1 cellular context compared by ENCODE assay signal in the genomic region with DNA sequence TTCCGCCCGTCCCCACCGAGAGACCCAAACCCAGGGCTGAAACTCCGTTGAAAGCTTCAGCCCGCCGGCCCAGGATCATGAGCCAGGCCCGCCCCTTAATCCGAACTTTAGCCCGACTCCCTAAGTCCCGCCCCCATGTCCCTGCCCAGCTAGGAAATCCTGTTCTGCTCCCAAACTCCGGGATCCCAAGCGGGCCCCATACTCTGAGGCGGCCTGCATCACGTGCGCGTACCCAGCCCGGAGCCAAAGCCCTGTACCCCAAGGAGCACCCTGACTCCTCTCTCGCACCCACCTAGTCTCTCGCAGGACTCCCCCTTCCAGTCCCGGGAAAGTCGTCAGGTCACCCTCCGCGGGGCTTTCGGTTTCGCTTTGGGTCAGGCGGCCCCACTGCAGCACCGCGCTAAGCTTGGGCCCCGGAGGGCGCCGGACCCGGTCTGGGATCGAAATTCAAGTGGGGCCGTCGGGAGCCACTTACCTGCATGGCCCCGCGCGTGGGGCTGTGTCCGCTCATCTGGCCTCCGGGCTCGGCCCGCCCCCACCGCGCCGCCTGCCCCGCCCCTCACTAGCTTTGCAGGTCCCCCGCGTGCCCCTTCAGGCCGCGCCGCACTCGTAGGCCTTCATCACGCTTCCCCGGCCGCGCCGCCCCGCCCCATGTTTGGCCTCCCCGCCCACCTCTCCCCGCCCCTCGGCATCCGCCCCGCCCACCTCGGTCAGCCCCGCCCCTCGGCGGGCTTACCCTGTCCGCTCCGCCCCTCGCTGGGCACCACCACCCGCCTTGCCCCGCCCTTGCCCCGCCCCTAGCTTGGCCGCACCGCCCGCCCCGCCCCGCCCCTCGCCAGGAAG.
TF ChIP-seq lines count a peak whose summit lies in the region.

A gene (minus strand): TSS at position 629 of the 843 bp plus-strand sequence. CDS start 118 bp downstream, at position 511.

TF ChIP-seq in GM12878, 131 proteins besides CTCF, POLR2A, EP300 and RAD21 (continued from another document and continues in another):
- TF ChIP-seq, protein P1, sequence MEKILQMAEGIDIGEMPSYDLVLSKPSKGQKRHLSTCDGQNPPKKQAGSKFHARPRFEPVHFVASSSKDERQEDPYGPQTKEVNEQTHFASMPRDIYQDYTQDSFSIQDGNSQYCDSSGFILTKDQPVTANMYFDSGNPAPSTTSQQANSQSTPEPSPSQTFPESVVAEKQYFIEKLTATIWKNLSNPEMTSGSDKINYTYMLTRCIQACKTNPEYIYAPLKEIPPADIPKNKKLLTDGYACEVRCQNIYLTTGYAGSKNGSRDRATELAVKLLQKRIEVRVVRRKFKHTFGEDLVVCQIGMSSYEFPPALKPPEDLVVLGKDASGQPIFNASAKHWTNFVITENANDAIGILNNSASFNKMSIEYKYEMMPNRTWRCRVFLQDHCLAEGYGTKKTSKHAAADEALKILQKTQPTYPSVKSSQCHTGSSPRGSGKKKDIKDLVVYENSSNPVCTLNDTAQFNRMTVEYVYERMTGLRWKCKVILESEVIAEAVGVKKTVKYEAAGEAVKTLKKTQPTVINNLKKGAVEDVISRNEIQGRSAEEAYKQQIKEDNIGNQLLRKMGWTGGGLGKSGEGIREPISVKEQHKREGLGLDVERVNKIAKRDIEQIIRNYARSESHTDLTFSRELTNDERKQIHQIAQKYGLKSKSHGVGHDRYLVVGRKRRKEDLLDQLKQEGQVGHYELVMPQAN (conservative IDR thresholded peaks at IDR 0.05), result peak; percentile 69; the same call in 1 of the 2 replicates
- TF ChIP-seq MYB (IDR thresholded peaks at IDR 0.05; ENCODE audit: borderline replicate concordance, low read depth, low read length) (no peak), ASH2L (IDR thresholded peaks at IDR 0.05; ENCODE audit: borderline replicate concordance, low read depth) (peak; percentile 53; the same call in 1 of the 2 replicates), TAF1 (IDR thresholded peaks at IDR 0.05; ENCODE audit: borderline replicate concordance, low read depth, low read length) (no peak), BHLHE40 (IDR thresholded peaks at IDR 0.05; ENCODE audit: borderline replicate concordance in 1 of 2, low read depth in 2 of 2, low read length in 1 of 2) (peak; percentile 74 to 92), PAX8 (IDR thresholded peaks at IDR 0.05) (no peak), BMI1 (IDR thresholded peaks at IDR 0.05; ENCODE audit: borderline replicate concordance) (no peak), POLR2AphosphoS2 (IDR thresholded peaks at IDR 0.05; ENCODE audit: low read depth, low read length) (no peak), RUNX3 (IDR thresholded peaks at IDR 0.05; ENCODE audit: low read length) (no peak), FOXM1 (IDR thresholded peaks at IDR 0.05; ENCODE audit: low read depth, low read length) (no peak), STAT1 (conservative IDR thresholded peaks at IDR 0.05) (no peak), HDAC2 (IDR thresholded peaks at IDR 0.05) (no peak), STAT3 (IDR thresholded peaks at IDR 0.05; ENCODE audit: low read depth, low read length) (no peak), BRCA1 (IDR thresholded peaks at IDR 0.05; ENCODE audit: low read depth, low read length) (no peak), CHD2 (IDR thresholded peaks at IDR 0.05; ENCODE audit: borderline replicate concordance, low read depth, low read length) (no peak), SUZ12 (IDR thresholded peaks at IDR 0.05; ENCODE audit: unreplicated experiment) (no peak), BACH1 (IDR thresholded peaks at IDR 0.05; ENCODE audit: borderline replicate concordance) (peak; percentile 49; the same call in 1 of the 2 replicates), FOXK2 (IDR thresholded peaks at IDR 0.05) (no peak), CBFB (IDR thresholded peaks at IDR 0.05; ENCODE audit: low read depth) (no peak), CREB1 (IDR thresholded peaks at IDR 0.05; ENCODE audit: low read depth) (no peak), ZNF274 (IDR thresholded peaks at IDR 0.05; ENCODE audit: insufficient read depth, insufficient read length) (no peak), GATAD2B (conservative IDR thresholded peaks at IDR 0.05; ENCODE audit: low read depth) (0 out of 2 replicates have a peak, but pooled peaks have one; percentile 45), MTA3 (IDR thresholded peaks at IDR 0.05; ENCODE audit: borderline replicate concordance, low read length) (no peak), JUND (IDR thresholded peaks at IDR 0.05; ENCODE audit: low read depth, low read length) (no peak), MYC (IDR thresholded peaks at IDR 0.05; ENCODE audit: insufficient read depth, insufficient read length, insufficient replicate concordance, low read length, severe bottlenecking) (no peak), TCF7 (IDR thresholded peaks at IDR 0.05; ENCODE audit: borderline replicate concordance) (no peak), SMAD5 (IDR thresholded peaks at IDR 0.05; ENCODE audit: low read depth) (no peak), MEF2A (IDR thresholded peaks at IDR 0.05; ENCODE audit: insufficient read depth, low read depth, low read length) (no peak), NFXL1 (IDR thresholded peaks at IDR 0.05; ENCODE audit: borderline replicate concordance) (no peak), SRF (IDR thresholded peaks at IDR 0.05; ENCODE audit: low read depth in 2 of 2, low read length in 2 of 2) (no peak), NBN (IDR thresholded peaks at IDR 0.05) (peak; percentile 48; the same call in 1 of the 2 replicates), TBL1XR1 (IDR thresholded peaks at IDR 0.05; ENCODE audit: low read depth, low read length) (0 out of 2 replicates have a peak, but pooled peaks have one; percentile 12), ZNF24 (IDR thresholded peaks at IDR 0.05) (no peak), EGR1 (IDR thresholded peaks at IDR 0.05; ENCODE audit: borderline replicate concordance in 1 of 2, low read depth in 2 of 2, low read length in 2 of 2) (peak in 1 of 2 experiments; percentile 57; a peak in 1 of 3 replicates), KAT2A (conservative IDR thresholded peaks at IDR 0.05; ENCODE audit: control insufficient read depth, low read depth, low read length) (no peak), RB1 (IDR thresholded peaks at IDR 0.05; ENCODE audit: borderline replicate concordance) (no peak), IRF4 (IDR thresholded peaks at IDR 0.05; ENCODE audit: low read depth, low read length) (0 out of 2 replicates have a peak, but pooled peaks have one; percentile 13), ZNF217 (IDR thresholded peaks at IDR 0.05) (no peak), ZNF384 (IDR thresholded peaks at IDR 0.05; ENCODE audit: borderline replicate concordance, low read depth, low read length) (no peak), IKZF1 (conservative IDR thresholded peaks at IDR 0.05) (peak; percentile 92), HCFC1 (IDR thresholded peaks at IDR 0.05; ENCODE audit: low read length) (0 out of 2 replicates have a peak, but pooled peaks have one; percentile 21), SIX5 (IDR thresholded peaks at IDR 0.05; ENCODE audit: low read depth, low read length, severe bottlenecking) (no peak), ZNF622 (IDR thresholded peaks at IDR 0.05) (no peak), ZSCAN29 (IDR thresholded peaks at IDR 0.05) (no peak), POLR2AphosphoS5 (IDR thresholded peaks at IDR 0.05; ENCODE audit: low read length) (no peak; the same call in none of the 2 replicates), SMAD1 (IDR thresholded peaks at IDR 0.05; ENCODE audit: low read depth, partially characterized antibody) (no peak)
- TF ChIP-seq, protein P2, sequence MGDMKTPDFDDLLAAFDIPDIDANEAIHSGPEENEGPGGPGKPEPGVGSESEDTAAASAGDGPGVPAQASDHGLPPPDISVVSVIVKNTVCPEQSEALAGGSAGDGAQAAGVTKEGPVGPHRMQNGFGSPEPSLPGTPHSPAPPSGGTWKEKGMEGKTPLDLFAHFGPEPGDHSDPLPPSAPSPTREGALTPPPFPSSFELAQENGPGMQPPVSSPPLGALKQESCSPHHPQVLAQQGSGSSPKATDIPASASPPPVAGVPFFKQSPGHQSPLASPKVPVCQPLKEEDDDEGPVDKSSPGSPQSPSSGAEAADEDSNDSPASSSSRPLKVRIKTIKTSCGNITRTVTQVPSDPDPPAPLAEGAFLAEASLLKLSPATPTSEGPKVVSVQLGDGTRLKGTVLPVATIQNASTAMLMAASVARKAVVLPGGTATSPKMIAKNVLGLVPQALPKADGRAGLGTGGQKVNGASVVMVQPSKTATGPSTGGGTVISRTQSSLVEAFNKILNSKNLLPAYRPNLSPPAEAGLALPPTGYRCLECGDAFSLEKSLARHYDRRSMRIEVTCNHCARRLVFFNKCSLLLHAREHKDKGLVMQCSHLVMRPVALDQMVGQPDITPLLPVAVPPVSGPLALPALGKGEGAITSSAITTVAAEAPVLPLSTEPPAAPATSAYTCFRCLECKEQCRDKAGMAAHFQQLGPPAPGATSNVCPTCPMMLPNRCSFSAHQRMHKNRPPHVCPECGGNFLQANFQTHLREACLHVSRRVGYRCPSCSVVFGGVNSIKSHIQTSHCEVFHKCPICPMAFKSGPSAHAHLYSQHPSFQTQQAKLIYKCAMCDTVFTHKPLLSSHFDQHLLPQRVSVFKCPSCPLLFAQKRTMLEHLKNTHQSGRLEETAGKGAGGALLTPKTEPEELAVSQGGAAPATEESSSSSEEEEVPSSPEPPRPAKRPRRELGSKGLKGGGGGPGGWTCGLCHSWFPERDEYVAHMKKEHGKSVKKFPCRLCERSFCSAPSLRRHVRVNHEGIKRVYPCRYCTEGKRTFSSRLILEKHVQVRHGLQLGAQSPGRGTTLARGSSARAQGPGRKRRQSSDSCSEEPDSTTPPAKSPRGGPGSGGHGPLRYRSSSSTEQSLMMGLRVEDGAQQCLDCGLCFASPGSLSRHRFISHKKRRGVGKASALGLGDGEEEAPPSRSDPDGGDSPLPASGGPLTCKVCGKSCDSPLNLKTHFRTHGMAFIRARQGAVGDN (IDR thresholded peaks at IDR 0.05), result no peak
- TF ChIP-seq, protein P3, sequence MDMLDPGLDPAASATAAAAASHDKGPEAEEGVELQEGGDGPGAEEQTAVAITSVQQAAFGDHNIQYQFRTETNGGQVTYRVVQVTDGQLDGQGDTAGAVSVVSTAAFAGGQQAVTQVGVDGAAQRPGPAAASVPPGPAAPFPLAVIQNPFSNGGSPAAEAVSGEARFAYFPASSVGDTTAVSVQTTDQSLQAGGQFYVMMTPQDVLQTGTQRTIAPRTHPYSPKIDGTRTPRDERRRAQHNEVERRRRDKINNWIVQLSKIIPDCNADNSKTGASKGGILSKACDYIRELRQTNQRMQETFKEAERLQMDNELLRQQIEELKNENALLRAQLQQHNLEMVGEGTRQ (IDR thresholded peaks at IDR 0.05; ENCODE audit: borderline replicate concordance, low read depth, low read length), result no peak; the same call in 1 of the 2 replicates
- TF ChIP-seq, protein P4, sequence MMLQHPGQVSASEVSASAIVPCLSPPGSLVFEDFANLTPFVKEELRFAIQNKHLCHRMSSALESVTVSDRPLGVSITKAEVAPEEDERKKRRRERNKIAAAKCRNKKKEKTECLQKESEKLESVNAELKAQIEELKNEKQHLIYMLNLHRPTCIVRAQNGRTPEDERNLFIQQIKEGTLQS (IDR thresholded peaks at IDR 0.05; ENCODE audit: borderline replicate concordance, extremely low read depth, low read depth, low read length), result no peak
- TF ChIP-seq, protein P5, sequence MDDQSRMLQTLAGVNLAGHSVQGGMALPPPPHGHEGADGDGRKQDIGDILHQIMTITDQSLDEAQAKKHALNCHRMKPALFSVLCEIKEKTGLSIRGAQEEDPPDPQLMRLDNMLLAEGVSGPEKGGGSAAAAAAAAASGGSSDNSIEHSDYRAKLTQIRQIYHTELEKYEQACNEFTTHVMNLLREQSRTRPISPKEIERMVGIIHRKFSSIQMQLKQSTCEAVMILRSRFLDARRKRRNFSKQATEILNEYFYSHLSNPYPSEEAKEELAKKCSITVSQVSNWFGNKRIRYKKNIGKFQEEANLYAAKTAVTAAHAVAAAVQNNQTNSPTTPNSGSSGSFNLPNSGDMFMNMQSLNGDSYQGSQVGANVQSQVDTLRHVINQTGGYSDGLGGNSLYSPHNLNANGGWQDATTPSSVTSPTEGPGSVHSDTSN (IDR thresholded peaks at IDR 0.05; ENCODE audit: insufficient replicate concordance, low read depth, low read length), result no peak
- TF ChIP-seq, protein P6, sequence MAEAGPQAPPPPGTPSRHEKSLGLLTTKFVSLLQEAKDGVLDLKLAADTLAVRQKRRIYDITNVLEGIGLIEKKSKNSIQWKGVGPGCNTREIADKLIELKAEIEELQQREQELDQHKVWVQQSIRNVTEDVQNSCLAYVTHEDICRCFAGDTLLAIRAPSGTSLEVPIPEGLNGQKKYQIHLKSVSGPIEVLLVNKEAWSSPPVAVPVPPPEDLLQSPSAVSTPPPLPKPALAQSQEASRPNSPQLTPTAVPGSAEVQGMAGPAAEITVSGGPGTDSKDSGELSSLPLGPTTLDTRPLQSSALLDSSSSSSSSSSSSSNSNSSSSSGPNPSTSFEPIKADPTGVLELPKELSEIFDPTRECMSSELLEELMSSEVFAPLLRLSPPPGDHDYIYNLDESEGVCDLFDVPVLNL (IDR thresholded peaks at IDR 0.05; ENCODE audit: low read depth, low read length), result no peak
- TF ChIP-seq, protein P7, sequence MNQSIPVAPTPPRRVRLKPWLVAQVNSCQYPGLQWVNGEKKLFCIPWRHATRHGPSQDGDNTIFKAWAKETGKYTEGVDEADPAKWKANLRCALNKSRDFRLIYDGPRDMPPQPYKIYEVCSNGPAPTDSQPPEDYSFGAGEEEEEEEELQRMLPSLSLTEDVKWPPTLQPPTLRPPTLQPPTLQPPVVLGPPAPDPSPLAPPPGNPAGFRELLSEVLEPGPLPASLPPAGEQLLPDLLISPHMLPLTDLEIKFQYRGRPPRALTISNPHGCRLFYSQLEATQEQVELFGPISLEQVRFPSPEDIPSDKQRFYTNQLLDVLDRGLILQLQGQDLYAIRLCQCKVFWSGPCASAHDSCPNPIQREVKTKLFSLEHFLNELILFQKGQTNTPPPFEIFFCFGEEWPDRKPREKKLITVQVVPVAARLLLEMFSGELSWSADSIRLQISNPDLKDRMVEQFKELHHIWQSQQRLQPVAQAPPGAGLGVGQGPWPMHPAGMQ (IDR thresholded peaks at IDR 0.05; ENCODE audit: borderline replicate concordance), result no peak
- TF ChIP-seq, protein P8, sequence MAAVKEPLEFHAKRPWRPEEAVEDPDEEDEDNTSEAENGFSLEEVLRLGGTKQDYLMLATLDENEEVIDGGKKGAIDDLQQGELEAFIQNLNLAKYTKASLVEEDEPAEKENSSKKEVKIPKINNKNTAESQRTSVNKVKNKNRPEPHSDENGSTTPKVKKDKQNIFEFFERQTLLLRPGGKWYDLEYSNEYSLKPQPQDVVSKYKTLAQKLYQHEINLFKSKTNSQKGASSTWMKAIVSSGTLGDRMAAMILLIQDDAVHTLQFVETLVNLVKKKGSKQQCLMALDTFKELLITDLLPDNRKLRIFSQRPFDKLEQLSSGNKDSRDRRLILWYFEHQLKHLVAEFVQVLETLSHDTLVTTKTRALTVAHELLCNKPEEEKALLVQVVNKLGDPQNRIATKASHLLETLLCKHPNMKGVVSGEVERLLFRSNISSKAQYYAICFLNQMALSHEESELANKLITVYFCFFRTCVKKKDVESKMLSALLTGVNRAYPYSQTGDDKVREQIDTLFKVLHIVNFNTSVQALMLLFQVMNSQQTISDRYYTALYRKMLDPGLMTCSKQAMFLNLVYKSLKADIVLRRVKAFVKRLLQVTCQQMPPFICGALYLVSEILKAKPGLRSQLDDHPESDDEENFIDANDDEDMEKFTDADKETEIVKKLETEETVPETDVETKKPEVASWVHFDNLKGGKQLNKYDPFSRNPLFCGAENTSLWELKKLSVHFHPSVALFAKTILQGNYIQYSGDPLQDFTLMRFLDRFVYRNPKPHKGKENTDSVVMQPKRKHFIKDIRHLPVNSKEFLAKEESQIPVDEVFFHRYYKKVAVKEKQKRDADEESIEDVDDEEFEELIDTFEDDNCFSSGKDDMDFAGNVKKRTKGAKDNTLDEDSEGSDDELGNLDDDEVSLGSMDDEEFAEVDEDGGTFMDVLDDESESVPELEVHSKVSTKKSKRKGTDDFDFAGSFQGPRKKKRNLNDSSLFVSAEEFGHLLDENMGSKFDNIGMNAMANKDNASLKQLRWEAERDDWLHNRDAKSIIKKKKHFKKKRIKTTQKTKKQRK (IDR thresholded peaks at IDR 0.05; ENCODE audit: low read depth, low read length), result no peak
